ENCODE assay signal across 34 cellular contexts in genomic region chr6:51330971-51331370, GRCh38.
"Had no signal": no experiment of that assay in that cellular context is flagged by ENCODE, and none has a peak within 500 bp of the region (broad histone marks: within the 10 kb centered on the region; RNA-seq: fewer than 3 reads in every experiment).

No MANE protein-coding gene starts in this region.

- H3K27me3 Mint-ChIP-seq: activated B cell treated with CpG ODN at 0.5 μM for 24 hours; activated CD8-positive, alpha-beta T cell treated with anti-CD3 and anti-CD28 coated beads for 36 hours; activated naive CD8-positive, alpha-beta T cell; activated naive CD8-positive, alpha-beta T cell treated with anti-CD3 and anti-CD28 coated beads, Interleukin-2, amount 50 U/mL, for 24 hours; activated T-helper 17 cell treated with anti-CD3 and anti-CD28 coated beads, Interleukin-2, amount 50 U/mL, for 72 hours; T-helper 17 cell had no signal

- ATAC-seq: activated CD4-positive, CD25-positive, alpha-beta regulatory T cell treated with anti-CD3 and anti-CD28 coated beads, Interleukin-2, amount 50 U/mL, for 24 hours; activated CD8-positive, alpha-beta T cell treated with anti-CD3 and anti-CD28 coated beads for 36 hours; activated naive CD8-positive, alpha-beta T cell treated with anti-CD3 and anti-CD28 coated beads, Interleukin-2, amount 50 U/mL, for 24 hours; activated T-cell treated with anti-CD3 and anti-CD28 coated beads, Interleukin-2, amount 50 U/mL, for 4 hours; activated T-helper 17 cell treated with anti-CD3 and anti-CD28 coated beads, Interleukin-2, amount 50 U/mL, for 72 hours; esophagus mucosa; heart left ventricle; T-helper 17 cell had no signal

- DNase-seq: activated B cell treated with CpG ODN at 0.5 μM for 24 hours; activated CD4-positive, alpha-beta T cell treated with anti-CD3 and anti-CD28 coated beads for 48 hours; activated CD4-positive, alpha-beta T cell treated with anti-CD3 and anti-CD28 coated beads, Interleukin-2, amount 50 U/mL, for 1 hour; activated CD4-positive, alpha-beta T cell treated with anti-CD3 and anti-CD28 coated beads, Interleukin-2, amount 50 U/mL, for 48 hours; activated CD8-positive, alpha-beta memory T cell treated with anti-CD3 and anti-CD28 coated beads for 24 hours; activated CD8-positive, alpha-beta T cell treated with anti-CD3 and anti-CD28 coated beads for 36 hours; activated effector memory CD4-positive, alpha-beta T cell treated with Interleukin-2 at 50 U/mL for 16 hours; activated gamma-delta T cell treated with Interleukin-2 at 50 U/mL for 16 hours; activated naive CD4-positive, alpha-beta T cell treated with anti-CD3 and anti-CD28 coated beads, Interleukin-2, amount 50 U/mL, for 16 hours; activated naive CD4-positive, alpha-beta T cell treated with Interleukin-2 at 50 U/mL for 16 hours; activated naive CD8-positive, alpha-beta T cell treated with anti-CD3 and anti-CD28 coated beads, Interleukin-2, amount 50 U/mL, for 24 hours; activated T-cell treated with anti-CD3 and anti-CD28 coated beads, Interleukin-2, amount 50 U/mL, for 4 hours; adrenal gland; central memory CD4-positive, alpha-beta T cell; cerebellar nuclear complex; colonic mucosa; effector CD8-positive, alpha-beta T cell; foreskin fibroblast; glutamatergic neuron; heart left ventricle; T-helper 1 cell; T-helper 17 cell; T1000; WERI-Rb-1 had no signal

- H3K4me1 Mint-ChIP-seq: activated B cell treated with CpG ODN at 0.5 μM for 24 hours; activated naive CD8-positive, alpha-beta T cell treated with anti-CD3 and anti-CD28 coated beads, Interleukin-2, amount 50 U/mL, for 24 hours; activated T-helper 17 cell treated with anti-CD3 and anti-CD28 coated beads, Interleukin-2, amount 50 U/mL, for 72 hours; brain; T-helper 17 cell had no signal

- H3K4me3 ChIP-seq: adrenal gland, ascending aorta, breast epithelium, cardiac muscle cell, colonic mucosa, heart left ventricle had no signal

- H3K4me3 Mint-ChIP-seq: activated B cell treated with CpG ODN at 0.5 μM for 24 hours; activated CD8-positive, alpha-beta T cell treated with anti-CD3 and anti-CD28 coated beads for 36 hours; activated naive CD8-positive, alpha-beta T cell; activated naive CD8-positive, alpha-beta T cell treated with anti-CD3 and anti-CD28 coated beads, Interleukin-2, amount 50 U/mL, for 24 hours; activated T-cell treated with anti-CD3 and anti-CD28 coated beads, Interleukin-2, amount 50 U/mL, for 4 hours; activated T-helper 17 cell treated with anti-CD3 and anti-CD28 coated beads, Interleukin-2, amount 50 U/mL, for 72 hours; brain; T-helper 17 cell; T-helper 2 cell treated with Interferon-gamma antibody and Interleukin-4, amounts not matched to agents 5 μg/mL and 100 μg/mL, for 36 hours had no signal

- H3K27ac Mint-ChIP-seq: activated B cell treated with CpG ODN at 0.5 μM for 24 hours; activated CD8-positive, alpha-beta T cell treated with anti-CD3 and anti-CD28 coated beads for 36 hours; activated naive CD8-positive, alpha-beta T cell; activated naive CD8-positive, alpha-beta T cell treated with anti-CD3 and anti-CD28 coated beads, Interleukin-2, amount 50 U/mL, for 24 hours; activated T-helper 17 cell treated with anti-CD3 and anti-CD28 coated beads, Interleukin-2, amount 50 U/mL, for 72 hours; brain; T-helper 17 cell; T-helper 2 cell treated with Interferon-gamma antibody and Interleukin-4, amounts not matched to agents 5 μg/mL and 100 μg/mL, for 36 hours had no signal

- H3K36me3 ChIP-seq: adrenal gland, ascending aorta, breast epithelium, cardiac muscle cell, colonic mucosa, heart left ventricle, WERI-Rb-1 had no signal

- H3K36me3 Mint-ChIP-seq: activated naive CD8-positive, alpha-beta T cell; brain had no signal

- H3K9me3 ChIP-seq: adrenal gland, ascending aorta, breast epithelium, colonic mucosa, heart left ventricle had no signal

- H3K9me3 Mint-ChIP-seq: activated B cell treated with CpG ODN at 0.5 μM for 24 hours; T-helper 2 cell treated with Interferon-gamma antibody and Interleukin-4, amounts not matched to agents 5 μg/mL and 100 μg/mL, for 36 hours had no signal

- H3K4me1 ChIP-seq: adrenal gland, ascending aorta, breast epithelium, colonic mucosa, heart left ventricle had no signal

- H3K27ac ChIP-seq: adrenal gland, ascending aorta, breast epithelium, cardiac muscle cell, colonic mucosa, heart left ventricle, WERI-Rb-1 had no signal

- H3K27me3 ChIP-seq: adrenal gland, ascending aorta, breast epithelium, cardiac muscle cell, colonic mucosa, heart left ventricle had no signal

- FAIRE-seq: frontal cortex had no signal
